1 cellular context compared by ENCODE assay signal in the genomic region with DNA sequence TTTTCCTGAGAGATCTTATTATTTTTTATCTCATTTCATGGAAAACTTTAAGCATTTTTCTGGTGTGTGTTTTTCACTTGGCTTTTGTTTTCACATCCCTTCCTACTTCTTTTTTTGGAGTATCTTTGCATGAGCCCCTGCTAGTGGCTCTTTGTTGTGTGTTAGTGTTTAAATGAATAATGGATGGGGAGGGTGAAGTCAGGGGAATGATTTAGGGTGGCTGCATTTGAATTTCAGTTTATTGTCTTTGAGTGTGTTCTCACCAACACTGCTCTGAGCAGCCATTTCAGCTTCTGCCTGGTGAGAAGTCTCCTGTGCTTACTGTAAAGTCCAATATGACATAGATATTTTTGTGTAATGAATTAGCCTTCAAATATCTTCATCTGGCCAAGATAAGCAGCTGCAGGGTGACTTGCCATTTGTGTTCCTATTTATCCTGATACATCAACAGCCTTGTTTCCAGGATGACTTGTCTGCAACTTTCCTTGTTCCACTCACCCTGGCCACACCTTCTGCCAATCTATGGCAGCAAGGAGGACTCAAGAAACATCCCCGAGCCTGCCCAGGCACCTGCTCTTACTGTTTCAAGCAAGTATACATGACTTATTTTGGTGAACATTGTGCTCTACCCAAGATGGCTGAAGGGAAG.
TF ChIP-seq lines count a peak whose summit lies in the region.

No MANE protein-coding gene starts in this region.

TF ChIP-seq in GM23338, 12 proteins besides CTCF, POLR2A, EP300 and RAD21 (continued from another document):
- TF ChIP-seq, protein P1, sequence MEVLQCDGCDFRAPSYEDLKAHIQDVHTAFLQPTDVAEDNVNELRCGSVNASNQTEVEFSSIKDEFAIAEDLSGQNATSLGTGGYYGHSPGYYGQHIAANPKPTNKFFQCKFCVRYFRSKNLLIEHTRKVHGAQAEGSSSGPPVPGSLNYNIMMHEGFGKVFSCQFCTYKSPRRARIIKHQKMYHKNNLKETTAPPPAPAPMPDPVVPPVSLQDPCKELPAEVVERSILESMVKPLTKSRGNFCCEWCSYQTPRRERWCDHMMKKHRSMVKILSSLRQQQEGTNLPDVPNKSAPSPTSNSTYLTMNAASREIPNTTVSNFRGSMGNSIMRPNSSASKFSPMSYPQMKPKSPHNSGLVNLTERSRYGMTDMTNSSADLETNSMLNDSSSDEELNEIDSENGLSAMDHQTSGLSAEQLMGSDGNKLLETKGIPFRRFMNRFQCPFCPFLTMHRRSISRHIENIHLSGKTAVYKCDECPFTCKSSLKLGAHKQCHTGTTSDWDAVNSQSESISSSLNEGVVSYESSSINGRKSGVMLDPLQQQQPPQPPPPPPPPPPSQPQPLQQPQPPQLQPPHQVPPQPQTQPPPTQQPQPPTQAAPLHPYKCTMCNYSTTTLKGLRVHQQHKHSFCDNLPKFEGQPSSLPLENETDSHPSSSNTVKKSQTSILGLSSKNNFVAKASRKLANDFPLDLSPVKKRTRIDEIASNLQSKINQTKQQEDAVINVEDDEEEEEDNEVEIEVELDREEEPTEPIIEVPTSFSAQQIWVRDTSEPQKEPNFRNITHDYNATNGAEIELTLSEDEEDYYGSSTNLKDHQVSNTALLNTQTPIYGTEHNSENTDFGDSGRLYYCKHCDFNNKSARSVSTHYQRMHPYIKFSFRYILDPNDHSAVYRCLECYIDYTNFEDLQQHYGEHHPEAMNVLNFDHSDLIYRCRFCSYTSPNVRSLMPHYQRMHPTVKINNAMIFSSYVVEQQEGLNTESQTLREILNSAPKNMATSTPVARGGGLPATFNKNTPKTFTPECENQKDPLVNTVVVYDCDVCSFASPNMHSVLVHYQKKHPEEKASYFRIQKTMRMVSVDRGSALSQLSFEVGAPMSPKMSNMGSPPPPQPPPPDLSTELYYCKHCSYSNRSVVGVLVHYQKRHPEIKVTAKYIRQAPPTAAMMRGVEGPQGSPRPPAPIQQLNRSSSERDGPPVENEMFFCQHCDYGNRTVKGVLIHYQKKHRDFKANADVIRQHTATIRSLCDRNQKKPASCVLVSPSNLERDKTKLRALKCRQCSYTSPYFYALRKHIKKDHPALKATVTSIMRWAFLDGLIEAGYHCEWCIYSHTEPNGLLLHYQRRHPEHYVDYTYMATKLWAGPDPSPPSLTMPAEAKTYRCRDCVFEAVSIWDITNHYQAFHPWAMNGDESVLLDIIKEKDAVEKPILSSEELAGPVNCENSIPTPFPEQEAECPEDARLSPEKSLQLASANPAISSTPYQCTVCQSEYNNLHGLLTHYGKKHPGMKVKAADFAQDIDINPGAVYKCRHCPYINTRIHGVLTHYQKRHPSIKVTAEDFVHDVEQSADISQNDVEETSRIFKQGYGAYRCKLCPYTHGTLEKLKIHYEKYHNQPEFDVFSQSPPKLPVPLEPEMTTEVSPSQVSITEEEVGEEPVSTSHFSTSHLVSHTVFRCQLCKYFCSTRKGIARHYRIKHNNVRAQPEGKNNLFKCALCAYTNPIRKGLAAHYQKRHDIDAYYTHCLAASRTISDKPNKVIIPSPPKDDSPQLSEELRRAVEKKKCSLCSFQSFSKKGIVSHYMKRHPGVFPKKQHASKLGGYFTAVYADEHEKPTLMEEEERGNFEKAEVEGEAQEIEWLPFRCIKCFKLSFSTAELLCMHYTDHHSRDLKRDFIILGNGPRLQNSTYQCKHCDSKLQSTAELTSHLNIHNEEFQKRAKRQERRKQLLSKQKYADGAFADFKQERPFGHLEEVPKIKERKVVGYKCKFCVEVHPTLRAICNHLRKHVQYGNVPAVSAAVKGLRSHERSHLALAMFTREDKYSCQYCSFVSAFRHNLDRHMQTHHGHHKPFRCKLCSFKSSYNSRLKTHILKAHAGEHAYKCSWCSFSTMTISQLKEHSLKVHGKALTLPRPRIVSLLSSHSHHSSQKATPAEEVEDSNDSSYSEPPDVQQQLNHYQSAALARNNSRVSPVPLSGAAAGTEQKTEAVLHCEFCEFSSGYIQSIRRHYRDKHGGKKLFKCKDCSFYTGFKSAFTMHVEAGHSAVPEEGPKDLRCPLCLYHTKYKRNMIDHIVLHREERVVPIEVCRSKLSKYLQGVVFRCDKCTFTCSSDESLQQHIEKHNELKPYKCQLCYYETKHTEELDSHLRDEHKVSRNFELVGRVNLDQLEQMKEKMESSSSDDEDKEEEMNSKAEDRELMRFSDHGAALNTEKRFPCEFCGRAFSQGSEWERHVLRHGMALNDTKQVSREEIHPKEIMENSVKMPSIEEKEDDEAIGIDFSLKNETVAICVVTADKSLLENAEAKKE (CRISPR knock-in tag; IDR thresholded peaks at IDR 0.05): no peak
- TF ChIP-seq NANOG (IDR thresholded peaks at IDR 0.05; ENCODE audit: borderline replicate concordance) (no peak), ETS1 (IDR thresholded peaks at IDR 0.05) (no peak), ZNF331 (CRISPR knock-in tag; IDR thresholded peaks at IDR 0.05; ENCODE audit: low read depth) (no peak), POLR2AphosphoS5 (IDR thresholded peaks at IDR 0.05; ENCODE audit: low read depth) (no peak), ZNF114 (CRISPR knock-in tag; IDR thresholded peaks at IDR 0.05) (no peak), STAT1 (IDR thresholded peaks at IDR 0.05; ENCODE audit: unreplicated experiment) (no peak)
TF ChIP-seq in GM23338: peak in this region for 0.
